Comparison of ENCODE assay signal across 25 cellular contexts in genomic region chr10:75424553-75424952, GRCh38. TPM values are rescaled to one million over a fixed set of nuclear protein-coding genes. Genes with fewer than 3 reads are reported as not detected.
DNase-seq lines count a peak whose midpoint lies in the region; ATAC-seq, FAIRE-seq and TF ChIP-seq lines count a peak whose summit lies in the region.
"Had no signal": no experiment of that assay in that cellular context is flagged by ENCODE, and none has a peak within 500 bp of the region (broad histone marks: within the 10 kb centered on the region; RNA-seq: fewer than 3 reads in every experiment).

No MANE protein-coding gene starts in this region.

- H3K27me3 ChIP-seq in bronchial epithelial cell (ENCODE audit: control insufficient read depth, insufficient read depth, low read length) (no peaks in the 10 kb centered on the region), upper lobe of right lung (no peaks in the 10 kb centered on the region), left lung (no peaks in the 10 kb centered on the region)
- H3K27me3 ChIP-seq: BE2C; BLaER1 treated with 17β-estradiol and CSF1 and Interleukin-3, amounts not matched to agents 10 nM and 100 nM had no signal

- H3K9me3 Mint-ChIP-seq in nephron progenitor cell, result no peaks in the 10 kb centered on the region
- H3K9me3 Mint-ChIP-seq: CD14-positive monocyte; CD4-positive, alpha-beta T cell; GM23338; H9 had no signal

- H3K4me1 ChIP-seq in upper lobe of right lung (peaks cover 15% of the 10 kb centered on the region), left lung (peaks cover 7 to 29% of the 10 kb centered on the region in 2 donors)
- H3K4me1 ChIP-seq: BE2C had no signal

- TF ChIP-seq CTCF in bronchial epithelial cell (IDR thresholded peaks at IDR 0.05; ENCODE audit: insufficient read depth, low read length, severe bottlenecking) (no peak), upper lobe of right lung (IDR thresholded peaks at IDR 0.05) (no peak), left lung (IDR thresholded peaks at IDR 0.05) (no peak), nephron progenitor cell (IDR thresholded peaks at IDR 0.05) (no peak)

- H3K27ac ChIP-seq in upper lobe of right lung (no peak overlapping the region), left lung (no peak overlapping the region)
- H3K27ac ChIP-seq: A549; BLaER1 treated with 17β-estradiol and CSF1 and Interleukin-3, amounts not matched to agents 10 nM and 100 nM had no signal

- H3K27me3 Mint-ChIP-seq in nephron progenitor cell (ENCODE audit: low read depth, poor library complexity), result peaks cover 6% of the 10 kb centered on the region

- H3K4me1 Mint-ChIP-seq in nephron progenitor cell, result peaks cover 21% of the 10 kb centered on the region
- H3K4me1 Mint-ChIP-seq: CD8-positive, alpha-beta memory T cell had no signal

- DNase-seq in NCI-H187 treated with DMSO at 0.1 percent for 48 hours (lab: John Stamatoyannopoulos, UW), result peak; percentile 8
- DNase-seq in bronchial epithelial cell (ENCODE audit: low read depth), result no peak
- DNase-seq in myocyte (ENCODE audit: low read depth), result peak; percentile 51
- no peak for DNase-seq in upper lobe of right lung
- DNase-seq in T-helper 9 cell, result no peak
- no peak for DNase-seq in left lung
- DNase-seq in nephron progenitor cell, result no peak
- DNase-seq: 8988T; ACHN; AML-193; BE2C; CD4-positive, alpha-beta T cell; CD8-positive, alpha-beta memory T cell; DMS 273 treated with DMSO at 0.1 percent for 48 hours; EL; GDM1; H9 had no signal

- no peak overlapping the region for H3K4me3 ChIP-seq in bronchial epithelial cell (ENCODE audit: low read depth, low read length)
- no peak overlapping the region for H3K4me3 ChIP-seq in upper lobe of right lung
- no peak overlapping the region for H3K4me3 ChIP-seq in left lung
- H3K4me3 ChIP-seq: A549; BLaER1 treated with 17β-estradiol and CSF1 and Interleukin-3, amounts not matched to agents 10 nM and 100 nM; GM12878; GM23338 had no signal

- H3K4me3 Mint-ChIP-seq in nephron progenitor cell, result no peak overlapping the region
- H3K4me3 Mint-ChIP-seq: CD14-positive monocyte; CD4-positive, alpha-beta T cell; CD8-positive, alpha-beta memory T cell; GM23338; H9 had no signal

- H3K9me3 ChIP-seq in upper lobe of right lung, result no peaks in the 10 kb centered on the region
- H3K9me3 ChIP-seq in left lung, result no peaks in the 10 kb centered on the region
- H3K9me3 ChIP-seq: A549; BE2C; BLaER1 treated with 17β-estradiol and CSF1 and Interleukin-3, amounts not matched to agents 10 nM and 100 nM had no signal

- intact Hi-C loops in upper lobe of right lung (cut with DNase I), result no loop called here
- intact Hi-C loops in left lung (cut with DNase I), result no loop called here

- FAIRE-seq in bronchial epithelial cell (lab: Jason Lieb, UNC), result peak; percentile 7
- FAIRE-seq: A549, D721Med, GM12878, GM19239 had no signal

- no peak overlapping the region for H3K27ac Mint-ChIP-seq in nephron progenitor cell
- H3K27ac Mint-ChIP-seq: CD14-positive monocyte; CD4-positive, alpha-beta T cell; CD8-positive, alpha-beta memory T cell; GM23338; H9 had no signal

- H3K36me3 Mint-ChIP-seq in nephron progenitor cell (ENCODE audit: low read depth), result no peaks in the 10 kb centered on the region
- H3K36me3 Mint-ChIP-seq: CD8-positive, alpha-beta memory T cell had no signal

- ATAC-seq in upper lobe of right lung (peak; percentile 59), left lung (no peak)
- ATAC-seq: A549, GM12878, GM23338, HCT116 had no signal

- H3K36me3 ChIP-seq in bronchial epithelial cell (ENCODE audit: control insufficient read depth, insufficient read depth, low read length) (no peaks in the 10 kb centered on the region), upper lobe of right lung (no peaks in the 10 kb centered on the region), left lung (no peaks in the 10 kb centered on the region)
- H3K36me3 ChIP-seq: BE2C; BLaER1 treated with 17β-estradiol and CSF1 and Interleukin-3, amounts not matched to agents 10 nM and 100 nM had no signal

RNA-seq across cellular contexts. Expression of gene LRMDA, which starts 6.9 kb away (rescaled TPM):
- total RNA-seq in bronchial epithelial cell (1.6 and 3.1 TPM in 2 replicates), myocyte (2.5 TPM in 1 of 2 replicates, not detected in the other), upper lobe of right lung (20.0 TPM), left lung (10 to 100 TPM; 16.3 to 21.0 TPM)
- 0.45 TPM for polyA plus RNA-seq in myocyte (2012)
- total RNA-seq: CD4-positive, alpha-beta T cell; CD8-positive, alpha-beta memory T cell had no signal
- polyA plus RNA-seq: CD8-positive, alpha-beta memory T cell had no signal

RNA-seq across cellular contexts. Expression of gene ZNF503, which starts 23.0 kb away (rescaled TPM):
- total RNA-seq in bronchial epithelial cell, result 2.1 and 2.6 TPM in 2 replicates
- total RNA-seq in myocyte, result 4.6 and 9.9 TPM in 2 replicates
- polyA plus RNA-seq in myocyte (2012), result 7.5 TPM
- 36.2 TPM for total RNA-seq in upper lobe of right lung
- 10 to 100 TPM; 32.7 to 34.2 TPM for total RNA-seq in left lung
- total RNA-seq: GM23338 had no signal
- polyA plus RNA-seq: CD8-positive, alpha-beta memory T cell had no signal

Comparison
In these comparisons a context has a peak if more than half of its experiments do, and no peak if none do; other contexts are left out.
1. DNase-seq: peak in NCI-H187 treated with DMSO at 0.1 percent for 48 hours (single experiment) and myocyte (single experiment); none in bronchial epithelial cell (single experiment), upper lobe of right lung (single experiment), T-helper 9 cell (single experiment), left lung (0 of 2) and nephron progenitor cell (single experiment).